In the genomic region with DNA sequence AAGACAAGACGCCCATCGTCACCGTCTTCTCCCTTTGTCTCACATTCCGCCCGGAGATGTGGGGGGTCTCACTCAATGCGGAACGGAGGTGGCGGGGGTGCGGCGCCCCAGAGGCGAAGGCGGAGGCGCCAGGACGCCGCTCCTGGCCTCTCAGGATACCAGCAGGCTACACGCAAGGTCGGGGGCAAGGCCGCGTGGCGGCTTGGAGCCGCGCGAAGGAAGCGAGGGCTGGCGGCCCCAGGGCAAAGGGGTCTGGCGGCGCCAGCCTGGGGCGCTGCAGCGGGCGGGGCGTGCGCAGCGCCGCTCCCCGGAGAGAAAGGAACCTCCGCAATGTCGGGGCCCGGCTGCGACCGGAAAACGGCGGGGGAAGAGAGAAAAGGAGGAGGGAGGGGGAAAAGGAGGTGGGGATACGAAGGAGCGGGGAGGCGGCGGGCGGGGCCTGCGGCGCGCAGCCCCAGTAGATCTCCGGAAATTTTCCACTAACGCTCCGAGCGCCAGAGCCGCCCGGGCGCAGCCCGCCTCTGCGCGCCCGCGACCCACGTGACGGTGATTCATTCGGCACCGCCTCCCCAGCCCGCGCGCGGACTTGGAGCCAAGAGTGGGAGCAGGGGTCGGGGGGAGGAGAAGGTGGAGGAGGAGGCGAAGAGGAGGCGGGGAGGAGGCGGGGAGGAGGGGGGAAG, we compare ENCODE assay signal across 1 cellular context.
TF ChIP-seq lines count a peak whose summit lies in the region.

No MANE protein-coding gene starts in this region.

TF ChIP-seq in HepG2, 621 proteins besides CTCF, POLR2A, EP300 and RAD21 (continued from another document and continues in another):
- TF ChIP-seq REPIN1 (CRISPR knock-in tag; IDR thresholded peaks at IDR 0.05; ENCODE audit: borderline replicate concordance, low read depth): peak; percentile 12; the same call in 1 of the 2 replicates
- 0 out of 2 replicates have a peak, but pooled peaks have one; percentile 9 for TF ChIP-seq ZNF383 (CRISPR knock-in tag; IDR thresholded peaks at IDR 0.05; ENCODE audit: borderline replicate concordance)
- TF ChIP-seq ETV6 (CRISPR knock-in tag; conservative IDR thresholded peaks at IDR 0.05): 0 out of 2 replicates have a peak, but pooled peaks have one; percentile 54
- no peak for TF ChIP-seq FOXM1 (CRISPR knock-in tag; IDR thresholded peaks at IDR 0.05)
- TF ChIP-seq, protein P1, sequence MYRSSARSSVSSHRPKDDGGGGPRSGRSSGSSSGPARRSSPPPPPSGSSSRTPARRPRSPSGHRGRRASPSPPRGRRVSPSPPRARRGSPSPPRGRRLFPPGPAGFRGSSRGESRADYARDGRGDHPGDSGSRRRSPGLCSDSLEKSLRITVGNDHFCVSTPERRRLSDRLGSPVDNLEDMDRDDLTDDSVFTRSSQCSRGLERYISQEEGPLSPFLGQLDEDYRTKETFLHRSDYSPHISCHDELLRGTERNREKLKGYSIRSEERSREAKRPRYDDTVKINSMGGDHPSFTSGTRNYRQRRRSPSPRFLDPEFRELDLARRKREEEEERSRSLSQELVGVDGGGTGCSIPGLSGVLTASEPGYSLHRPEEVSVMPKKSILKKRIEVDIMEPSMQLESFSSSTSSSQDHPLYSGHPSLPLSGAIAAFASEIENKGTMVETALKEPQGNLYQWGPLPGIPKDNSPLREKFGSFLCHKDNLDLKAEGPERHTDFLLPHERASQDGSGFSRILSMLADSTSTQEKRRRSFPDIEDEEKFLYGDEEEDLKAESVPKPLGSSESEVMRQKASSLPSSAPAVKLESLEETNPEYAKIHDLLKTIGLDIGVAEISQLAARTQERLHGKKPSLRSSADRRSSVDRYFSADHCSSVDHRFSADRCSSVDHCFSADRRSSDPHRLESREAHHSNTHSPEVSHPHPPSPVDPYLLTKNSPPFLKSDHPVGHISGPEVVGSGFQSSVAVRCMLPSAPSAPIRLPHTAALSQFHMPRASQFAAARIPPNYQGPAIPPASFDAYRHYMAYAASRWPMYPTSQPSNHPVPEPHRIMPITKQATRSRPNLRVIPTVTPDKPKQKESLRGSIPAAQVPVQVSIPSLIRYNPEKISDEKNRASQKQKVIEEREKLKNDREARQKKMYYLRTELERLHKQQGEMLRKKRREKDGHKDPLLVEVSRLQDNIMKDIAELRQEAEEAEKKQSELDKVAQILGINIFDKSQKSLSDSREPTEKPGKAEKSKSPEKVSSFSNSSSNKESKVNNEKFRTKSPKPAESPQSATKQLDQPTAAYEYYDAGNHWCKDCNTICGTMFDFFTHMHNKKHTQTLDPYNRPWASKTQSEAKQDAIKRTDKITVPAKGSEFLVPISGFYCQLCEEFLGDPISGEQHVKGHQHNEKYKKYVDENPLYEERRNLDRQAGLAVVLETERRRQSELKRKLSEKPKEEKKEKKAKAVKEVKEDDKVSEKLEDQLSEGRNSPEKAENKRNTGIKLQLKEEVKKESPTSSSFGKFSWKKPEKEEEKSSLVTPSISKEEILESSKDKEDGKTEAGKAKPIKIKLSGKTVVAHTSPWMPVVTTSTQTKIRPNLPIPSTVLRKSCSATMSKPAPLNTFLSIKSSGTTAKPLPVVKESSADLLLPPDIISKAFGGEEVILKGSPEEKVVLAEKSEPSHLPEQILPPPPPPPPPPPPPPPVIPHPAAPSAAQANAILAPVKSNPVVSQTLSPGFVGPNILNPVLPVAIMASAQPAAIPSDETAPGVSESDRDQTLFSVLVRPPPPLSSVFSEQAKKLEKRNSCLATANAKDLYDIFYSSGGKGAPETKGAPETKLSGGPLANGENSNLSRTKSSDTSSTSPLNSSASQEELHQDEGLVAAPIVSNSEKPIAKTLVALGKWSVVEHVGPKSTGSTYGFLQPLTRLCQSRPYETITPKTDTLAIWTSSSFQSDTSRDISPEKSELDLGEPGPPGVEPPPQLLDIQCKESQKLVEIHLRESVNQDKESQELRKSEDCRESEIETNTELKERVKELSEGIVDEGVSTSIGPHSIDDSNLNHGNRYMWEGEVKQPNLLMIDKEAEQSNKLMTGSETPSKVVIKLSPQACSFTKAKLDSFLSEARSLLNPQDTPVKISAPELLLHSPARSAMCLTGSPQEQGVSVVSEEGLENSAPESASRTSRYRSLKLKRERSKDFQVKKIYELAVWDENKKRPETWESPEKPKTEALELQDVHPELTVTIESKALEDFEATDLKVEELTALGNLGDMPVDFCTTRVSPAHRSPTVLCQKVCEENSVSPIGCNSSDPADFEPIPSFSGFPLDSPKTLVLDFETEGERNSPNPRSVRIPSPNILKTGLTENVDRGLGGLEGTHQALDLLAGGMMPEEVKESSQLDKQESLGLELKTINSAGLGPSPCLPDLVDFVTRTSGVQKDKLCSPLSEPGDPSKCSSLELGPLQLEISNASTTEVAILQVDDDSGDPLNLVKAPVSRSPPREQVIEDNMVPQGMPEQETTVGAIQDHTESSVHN (CRISPR knock-in tag; IDR thresholded peaks at IDR 0.05): no peak
- peak; percentile 49; the same call in 1 of the 2 replicates for TF ChIP-seq ZNF749 (CRISPR knock-in tag; IDR thresholded peaks at IDR 0.05; ENCODE audit: borderline replicate concordance)
- no peak; the same call in none of the 2 replicates for TF ChIP-seq ZNF788 (CRISPR knock-in tag; IDR thresholded peaks at IDR 0.05; ENCODE audit: borderline replicate concordance)
- TF ChIP-seq TAF1 (CRISPR knock-in tag; IDR thresholded peaks at IDR 0.05): no peak; the same call in 1 of the 2 replicates
- peak; percentile 91 for TF ChIP-seq TAF15 (IDR thresholded peaks at IDR 0.05; ENCODE audit: low read depth, low read length, poor library complexity, severe bottlenecking)
- no peak for TF ChIP-seq ZNF777 (CRISPR knock-in tag; IDR thresholded peaks at IDR 0.05)
- no peak for TF ChIP-seq ZNF530 (CRISPR knock-in tag; IDR thresholded peaks at IDR 0.05; ENCODE audit: low read depth)
- TF ChIP-seq, protein P2, sequence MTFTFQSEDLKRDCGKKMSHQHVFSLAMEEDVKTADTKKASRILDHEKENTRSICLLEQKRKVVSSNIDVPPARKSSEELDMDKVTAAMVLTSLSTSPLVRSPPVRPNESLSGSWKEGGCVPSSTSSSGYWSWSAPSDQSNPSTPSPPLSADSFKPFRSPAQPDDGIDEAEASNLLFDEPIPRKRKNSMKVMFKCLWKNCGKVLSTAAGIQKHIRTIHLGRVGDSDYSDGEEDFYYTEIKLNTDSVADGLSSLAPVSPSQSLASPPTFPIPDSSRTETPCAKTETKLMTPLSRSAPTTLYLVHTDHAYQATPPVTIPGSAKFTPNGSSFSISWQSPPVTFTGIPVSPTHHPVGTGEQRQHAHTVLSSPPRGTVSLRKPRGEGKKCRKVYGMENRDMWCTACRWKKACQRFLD (CRISPR knock-in tag; IDR thresholded peaks at IDR 0.05; ENCODE audit: borderline replicate concordance): no peak
- TF ChIP-seq RARA (CRISPR knock-in tag; IDR thresholded peaks at IDR 0.05): peak; percentile 45; the same call in 1 of the 2 replicates
- TF ChIP-seq KDM6A (CRISPR knock-in tag; IDR thresholded peaks at IDR 0.05; ENCODE audit: low read depth): no peak; the same call in 1 of the 2 replicates
- peak; percentile 60; the same call in 1 of the 2 replicates for TF ChIP-seq ERF (CRISPR knock-in tag; IDR thresholded peaks at IDR 0.05)
- TF ChIP-seq, protein P3, sequence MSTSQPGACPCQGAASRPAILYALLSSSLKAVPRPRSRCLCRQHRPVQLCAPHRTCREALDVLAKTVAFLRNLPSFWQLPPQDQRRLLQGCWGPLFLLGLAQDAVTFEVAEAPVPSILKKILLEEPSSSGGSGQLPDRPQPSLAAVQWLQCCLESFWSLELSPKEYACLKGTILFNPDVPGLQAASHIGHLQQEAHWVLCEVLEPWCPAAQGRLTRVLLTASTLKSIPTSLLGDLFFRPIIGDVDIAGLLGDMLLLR (CRISPR knock-in tag; IDR thresholded peaks at IDR 0.05): peak; percentile 57; the same call in 1 of the 2 replicates
- peak; percentile 43; the same call in 1 of the 2 replicates for TF ChIP-seq ZNF614 (CRISPR knock-in tag; IDR thresholded peaks at IDR 0.05; ENCODE audit: borderline replicate concordance)
- TF ChIP-seq, protein P4, sequence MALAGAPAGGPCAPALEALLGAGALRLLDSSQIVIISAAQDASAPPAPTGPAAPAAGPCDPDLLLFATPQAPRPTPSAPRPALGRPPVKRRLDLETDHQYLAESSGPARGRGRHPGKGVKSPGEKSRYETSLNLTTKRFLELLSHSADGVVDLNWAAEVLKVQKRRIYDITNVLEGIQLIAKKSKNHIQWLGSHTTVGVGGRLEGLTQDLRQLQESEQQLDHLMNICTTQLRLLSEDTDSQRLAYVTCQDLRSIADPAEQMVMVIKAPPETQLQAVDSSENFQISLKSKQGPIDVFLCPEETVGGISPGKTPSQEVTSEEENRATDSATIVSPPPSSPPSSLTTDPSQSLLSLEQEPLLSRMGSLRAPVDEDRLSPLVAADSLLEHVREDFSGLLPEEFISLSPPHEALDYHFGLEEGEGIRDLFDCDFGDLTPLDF (CRISPR knock-in tag; IDR thresholded peaks at IDR 0.05): peak; percentile 77
- TF ChIP-seq ZNF33B (CRISPR knock-in tag; IDR thresholded peaks at IDR 0.05): no peak; the same call in 1 of the 2 replicates
- TF ChIP-seq HIVEP1 (CRISPR knock-in tag; IDR thresholded peaks at IDR 0.05): 0 out of 2 replicates have a peak, but pooled peaks have one; percentile 41
- TF ChIP-seq ZNF564 (CRISPR knock-in tag; IDR thresholded peaks at IDR 0.05): no peak
- TF ChIP-seq RBM22 (optimal IDR thresholded peaks at IDR 0.05; ENCODE audit: low read length): no peak
- TF ChIP-seq, protein P5, sequence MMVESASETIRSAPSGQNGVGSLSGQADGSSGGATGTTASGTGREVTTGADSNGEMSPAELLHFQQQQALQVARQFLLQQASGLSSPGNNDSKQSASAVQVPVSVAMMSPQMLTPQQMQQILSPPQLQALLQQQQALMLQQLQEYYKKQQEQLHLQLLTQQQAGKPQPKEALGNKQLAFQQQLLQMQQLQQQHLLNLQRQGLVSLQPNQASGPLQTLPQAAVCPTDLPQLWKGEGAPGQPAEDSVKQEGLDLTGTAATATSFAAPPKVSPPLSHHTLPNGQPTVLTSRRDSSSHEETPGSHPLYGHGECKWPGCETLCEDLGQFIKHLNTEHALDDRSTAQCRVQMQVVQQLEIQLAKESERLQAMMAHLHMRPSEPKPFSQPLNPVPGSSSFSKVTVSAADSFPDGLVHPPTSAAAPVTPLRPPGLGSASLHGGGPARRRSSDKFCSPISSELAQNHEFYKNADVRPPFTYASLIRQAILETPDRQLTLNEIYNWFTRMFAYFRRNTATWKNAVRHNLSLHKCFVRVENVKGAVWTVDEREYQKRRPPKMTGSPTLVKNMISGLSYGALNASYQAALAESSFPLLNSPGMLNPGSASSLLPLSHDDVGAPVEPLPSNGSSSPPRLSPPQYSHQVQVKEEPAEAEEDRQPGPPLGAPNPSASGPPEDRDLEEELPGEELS (CRISPR knock-in tag; IDR thresholded peaks at IDR 0.05): peak; percentile 50; the same call in 1 of the 2 replicates
- TF ChIP-seq FLYWCH1 (CRISPR knock-in tag; IDR thresholded peaks at IDR 0.05): no peak
- TF ChIP-seq, protein P6, sequence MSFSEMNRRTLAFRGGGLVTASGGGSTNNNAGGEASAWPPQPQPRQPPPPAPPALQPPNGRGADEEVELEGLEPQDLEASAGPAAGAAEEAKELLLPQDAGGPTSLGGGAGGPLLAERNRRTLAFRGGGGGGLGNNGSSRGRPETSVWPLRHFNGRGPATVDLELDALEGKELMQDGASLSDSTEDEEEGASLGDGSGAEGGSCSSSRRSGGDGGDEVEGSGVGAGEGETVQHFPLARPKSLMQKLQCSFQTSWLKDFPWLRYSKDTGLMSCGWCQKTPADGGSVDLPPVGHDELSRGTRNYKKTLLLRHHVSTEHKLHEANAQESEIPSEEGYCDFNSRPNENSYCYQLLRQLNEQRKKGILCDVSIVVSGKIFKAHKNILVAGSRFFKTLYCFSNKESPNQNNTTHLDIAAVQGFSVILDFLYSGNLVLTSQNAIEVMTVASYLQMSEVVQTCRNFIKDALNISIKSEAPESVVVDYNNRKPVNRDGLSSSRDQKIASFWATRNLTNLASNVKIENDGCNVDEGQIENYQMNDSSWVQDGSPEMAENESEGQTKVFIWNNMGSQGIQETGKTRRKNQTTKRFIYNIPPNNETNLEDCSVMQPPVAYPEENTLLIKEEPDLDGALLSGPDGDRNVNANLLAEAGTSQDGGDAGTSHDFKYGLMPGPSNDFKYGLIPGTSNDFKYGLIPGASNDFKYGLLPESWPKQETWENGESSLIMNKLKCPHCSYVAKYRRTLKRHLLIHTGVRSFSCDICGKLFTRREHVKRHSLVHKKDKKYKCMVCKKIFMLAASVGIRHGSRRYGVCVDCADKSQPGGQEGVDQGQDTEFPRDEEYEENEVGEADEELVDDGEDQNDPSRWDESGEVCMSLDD (CRISPR knock-in tag; IDR thresholded peaks at IDR 0.05; ENCODE audit: borderline replicate concordance): peak; percentile 75
- TF ChIP-seq NAIF1 (CRISPR knock-in tag; IDR thresholded peaks at IDR 0.05; ENCODE audit: borderline replicate concordance): no peak; the same call in 1 of the 2 replicates
- TF ChIP-seq RORA (CRISPR knock-in tag; IDR thresholded peaks at IDR 0.05): no peak
- no peak for TF ChIP-seq RELA (CRISPR knock-in tag; IDR thresholded peaks at IDR 0.05)
- no peak for TF ChIP-seq DR1 (CRISPR knock-in tag; IDR thresholded peaks at IDR 0.05)
- no peak for TF ChIP-seq ZNF260 (CRISPR knock-in tag; IDR thresholded peaks at IDR 0.05; ENCODE audit: borderline replicate concordance, low read depth)
- TF ChIP-seq NFE2 (CRISPR knock-in tag; IDR thresholded peaks at IDR 0.05): no peak
- peak; percentile 47 for TF ChIP-seq ZFP82 (CRISPR knock-in tag; IDR thresholded peaks at IDR 0.05; ENCODE audit: borderline replicate concordance)
